1 cellular context compared by ENCODE assay signal in the genomic region with DNA sequence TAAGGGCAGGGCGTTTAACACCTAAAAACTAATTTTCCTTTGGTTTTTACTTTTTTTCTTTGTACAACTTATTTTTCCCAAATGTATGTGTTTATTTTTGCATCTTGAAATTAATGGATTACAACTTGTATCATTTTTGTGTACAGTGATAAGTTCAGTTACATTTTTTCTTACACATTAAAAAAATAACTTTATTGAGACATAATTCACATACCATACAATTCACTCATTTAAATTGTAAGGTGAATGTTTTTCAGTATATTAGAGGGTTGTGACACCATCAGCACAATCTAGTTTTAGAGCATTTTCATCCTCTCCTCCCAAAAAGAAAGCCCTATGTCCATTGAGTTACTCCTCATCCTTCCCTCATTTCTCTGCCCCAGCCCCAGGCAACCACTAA.
TF ChIP-seq lines count a peak whose summit lies in the region.

No MANE protein-coding gene starts in this region.

TF ChIP-seq in K562, 482 proteins besides CTCF, POLR2A, EP300 and RAD21:
- TF ChIP-seq, protein P1, sequence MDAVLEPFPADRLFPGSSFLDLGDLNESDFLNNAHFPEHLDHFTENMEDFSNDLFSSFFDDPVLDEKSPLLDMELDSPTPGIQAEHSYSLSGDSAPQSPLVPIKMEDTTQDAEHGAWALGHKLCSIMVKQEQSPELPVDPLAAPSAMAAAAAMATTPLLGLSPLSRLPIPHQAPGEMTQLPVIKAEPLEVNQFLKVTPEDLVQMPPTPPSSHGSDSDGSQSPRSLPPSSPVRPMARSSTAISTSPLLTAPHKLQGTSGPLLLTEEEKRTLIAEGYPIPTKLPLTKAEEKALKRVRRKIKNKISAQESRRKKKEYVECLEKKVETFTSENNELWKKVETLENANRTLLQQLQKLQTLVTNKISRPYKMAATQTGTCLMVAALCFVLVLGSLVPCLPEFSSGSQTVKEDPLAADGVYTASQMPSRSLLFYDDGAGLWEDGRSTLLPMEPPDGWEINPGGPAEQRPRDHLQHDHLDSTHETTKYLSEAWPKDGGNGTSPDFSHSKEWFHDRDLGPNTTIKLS (IDR thresholded peaks at IDR 0.05; ENCODE audit: borderline replicate concordance, low read depth), result no peak
- TF ChIP-seq, protein P2, sequence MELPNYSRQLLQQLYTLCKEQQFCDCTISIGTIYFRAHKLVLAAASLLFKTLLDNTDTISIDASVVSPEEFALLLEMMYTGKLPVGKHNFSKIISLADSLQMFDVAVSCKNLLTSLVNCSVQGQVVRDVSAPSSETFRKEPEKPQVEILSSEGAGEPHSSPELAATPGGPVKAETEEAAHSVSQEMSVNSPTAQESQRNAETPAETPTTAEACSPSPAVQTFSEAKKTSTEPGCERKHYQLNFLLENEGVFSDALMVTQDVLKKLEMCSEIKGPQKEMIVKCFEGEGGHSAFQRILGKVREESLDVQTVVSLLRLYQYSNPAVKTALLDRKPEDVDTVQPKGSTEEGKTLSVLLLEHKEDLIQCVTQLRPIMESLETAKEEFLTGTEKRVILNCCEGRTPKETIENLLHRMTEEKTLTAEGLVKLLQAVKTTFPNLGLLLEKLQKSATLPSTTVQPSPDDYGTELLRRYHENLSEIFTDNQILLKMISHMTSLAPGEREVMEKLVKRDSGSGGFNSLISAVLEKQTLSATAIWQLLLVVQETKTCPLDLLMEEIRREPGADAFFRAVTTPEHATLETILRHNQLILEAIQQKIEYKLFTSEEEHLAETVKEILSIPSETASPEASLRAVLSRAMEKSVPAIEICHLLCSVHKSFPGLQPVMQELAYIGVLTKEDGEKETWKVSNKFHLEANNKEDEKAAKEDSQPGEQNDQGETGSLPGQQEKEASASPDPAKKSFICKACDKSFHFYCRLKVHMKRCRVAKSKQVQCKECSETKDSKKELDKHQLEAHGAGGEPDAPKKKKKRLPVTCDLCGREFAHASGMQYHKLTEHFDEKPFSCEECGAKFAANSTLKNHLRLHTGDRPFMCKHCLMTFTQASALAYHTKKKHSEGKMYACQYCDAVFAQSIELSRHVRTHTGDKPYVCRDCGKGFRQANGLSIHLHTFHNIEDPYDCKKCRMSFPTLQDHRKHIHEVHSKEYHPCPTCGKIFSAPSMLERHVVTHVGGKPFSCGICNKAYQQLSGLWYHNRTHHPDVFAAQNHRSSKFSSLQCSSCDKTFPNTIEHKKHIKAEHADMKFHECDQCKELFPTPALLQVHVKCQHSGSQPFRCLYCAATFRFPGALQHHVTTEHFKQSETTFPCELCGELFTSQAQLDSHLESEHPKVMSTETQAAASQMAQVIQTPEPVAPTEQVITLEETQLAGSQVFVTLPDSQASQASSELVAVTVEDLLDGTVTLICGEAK (IDR thresholded peaks at IDR 0.05), result peak; percentile 65
- TF ChIP-seq, protein P2 (CRISPR knock-in tag; IDR thresholded peaks at IDR 0.05), result no peak
- TF ChIP-seq, protein P3, sequence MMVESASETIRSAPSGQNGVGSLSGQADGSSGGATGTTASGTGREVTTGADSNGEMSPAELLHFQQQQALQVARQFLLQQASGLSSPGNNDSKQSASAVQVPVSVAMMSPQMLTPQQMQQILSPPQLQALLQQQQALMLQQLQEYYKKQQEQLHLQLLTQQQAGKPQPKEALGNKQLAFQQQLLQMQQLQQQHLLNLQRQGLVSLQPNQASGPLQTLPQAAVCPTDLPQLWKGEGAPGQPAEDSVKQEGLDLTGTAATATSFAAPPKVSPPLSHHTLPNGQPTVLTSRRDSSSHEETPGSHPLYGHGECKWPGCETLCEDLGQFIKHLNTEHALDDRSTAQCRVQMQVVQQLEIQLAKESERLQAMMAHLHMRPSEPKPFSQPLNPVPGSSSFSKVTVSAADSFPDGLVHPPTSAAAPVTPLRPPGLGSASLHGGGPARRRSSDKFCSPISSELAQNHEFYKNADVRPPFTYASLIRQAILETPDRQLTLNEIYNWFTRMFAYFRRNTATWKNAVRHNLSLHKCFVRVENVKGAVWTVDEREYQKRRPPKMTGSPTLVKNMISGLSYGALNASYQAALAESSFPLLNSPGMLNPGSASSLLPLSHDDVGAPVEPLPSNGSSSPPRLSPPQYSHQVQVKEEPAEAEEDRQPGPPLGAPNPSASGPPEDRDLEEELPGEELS (CRISPR knock-in tag; IDR thresholded peaks at IDR 0.05; ENCODE audit: borderline replicate concordance), result no peak
- no peak for TF ChIP-seq KAT7 (CRISPR knock-in tag; IDR thresholded peaks at IDR 0.05; ENCODE audit: borderline replicate concordance)
